ENCODE assay signal across 20 cellular contexts in genomic region chr20:46028110-46028509, GRCh38. TPM values are rescaled to one million over a fixed set of nuclear protein-coding genes. Genes with fewer than 3 reads are reported as not detected.
A peak's percentile ranks its signal among the peaks of the same experiment; 100 is the strongest.
DNase-seq lines count a peak whose midpoint lies in the region; ATAC-seq and TF ChIP-seq lines count a peak whose summit lies in the region.
"Had no signal": no experiment of that assay in that cellular context is flagged by ENCODE, and none has a peak within 500 bp of the region (broad histone marks: within the 10 kb centered on the region; RNA-seq: fewer than 3 reads in every experiment).

No MANE protein-coding gene starts in this region.

- H3K27ac ChIP-seq in SK-N-SH (ENCODE audit: low read depth in 2 of 2, low read length in 1 of 2) (no peak overlapping the region), dorsolateral prefrontal cortex (peak overlapping the region in 34 of 59 donors; percentile 2 to 94 (median 86))
- H3K27ac ChIP-seq: 22Rv1, A549, C4-2B had no signal

- no peak for TF ChIP-seq RAD21 in SK-N-SH (IDR thresholded peaks at IDR 0.05; ENCODE audit: low read length)

- peaks cover 49% of the 10 kb centered on the region for H3K27me3 Mint-ChIP-seq in activated CD4-positive, alpha-beta T cell treated with anti-CD3 and anti-CD28 coated beads for 36 hours

- no peak overlapping the region for H3K27ac Mint-ChIP-seq in activated CD4-positive, alpha-beta T cell treated with anti-CD3 and anti-CD28 coated beads for 36 hours
- H3K27ac Mint-ChIP-seq: CD4-positive, alpha-beta T cell; H9 had no signal

- H3K4me3 ChIP-seq in SK-N-SH (ENCODE audit: low read depth in 2 of 2, low read length in 1 of 2): no peak overlapping the region
- H3K4me3 ChIP-seq in dorsolateral prefrontal cortex: peak overlapping the region in 3 of 59 donors; percentile 58 to 71 (median 64)
- H3K4me3 ChIP-seq: A549 had no signal

- TF ChIP-seq EP300 in SK-N-SH (IDR thresholded peaks at IDR 0.05; ENCODE audit: borderline replicate concordance in 1 of 2, low read depth in 1 of 2, low read length in 1 of 2): no peak

- intact Hi-C loops in dorsolateral prefrontal cortex (cut with DNase I): no loop called here
- intact Hi-C loops in activated CD4-positive, alpha-beta T cell treated with anti-CD3 and anti-CD28 coated beads for 36 hours (cut with DNase I, micrococcal nuclease): no loop called here

- H2AFZ ChIP-seq in SK-N-SH (ENCODE audit: low read depth): no peak overlapping the region

- H4K20me1 ChIP-seq in SK-N-SH (ENCODE audit: insufficient read depth): peaks cover 13% of the 10 kb centered on the region

- H3K79me2 ChIP-seq in SK-N-SH (ENCODE audit: insufficient read depth): no peaks in the 10 kb centered on the region

- H3K27me3 ChIP-seq in SK-N-SH (ENCODE audit: insufficient read depth): peaks cover 40% of the 10 kb centered on the region
- peaks cover 0 to 70% (median 33%) of the 10 kb centered on the region in 45 donors for H3K27me3 ChIP-seq in dorsolateral prefrontal cortex

- POLR2A ChIA-PET in SK-N-SH (lab: Yijun Ruan, JAX): no interaction called here
- POLR2A ChIA-PET in activated CD4-positive, alpha-beta T cell treated with anti-CD3 and anti-CD28 coated beads for 36 hours (lab: Charles Lee): no interaction called here

- H3K36me3 Mint-ChIP-seq in activated CD4-positive, alpha-beta T cell treated with anti-CD3 and anti-CD28 coated beads for 36 hours (ENCODE audit: low read depth): no peaks in the 10 kb centered on the region

- no peaks in the 10 kb centered on the region for H3K36me3 ChIP-seq in SK-N-SH (replicated peaks in 1 of 2; ENCODE audit: control insufficient read depth in 1 of 2, insufficient read depth in 2 of 2, low read length in 1 of 2)

- no peaks in the 10 kb centered on the region for H3K9me2 ChIP-seq in SK-N-SH

- CTCF ChIA-PET in SK-N-SH (lab: Yijun Ruan, JAX): interaction anchor here (0.7 to 4.9 kb wide), 5 partner anchors 14 to 384 kb away, joined by 3 to 43 read pairs (median 4); no protein-coding TSS in a partner anchor
- CTCF ChIA-PET in activated CD4-positive, alpha-beta T cell treated with anti-CD3 and anti-CD28 coated beads for 36 hours (lab: Charles Lee): interaction anchor here (1.5 kb wide), 1 partner anchor 147 kb away, joined by 3 read pairs; no protein-coding TSS in a partner anchor

- TF ChIP-seq CTCF in SK-N-SH (IDR thresholded peaks at IDR 0.05): no peak
- TF ChIP-seq CTCF in dorsolateral prefrontal cortex (IDR thresholded peaks at IDR 0.05 in 54 of 56, conservative IDR thresholded peaks at IDR 0.05 in 2 of 56; ENCODE audit: low read depth in 1 of 56, partially characterized antibody in 56 of 56): no peak

- no peaks in the 10 kb centered on the region for H3K9me3 Mint-ChIP-seq in activated CD4-positive, alpha-beta T cell treated with anti-CD3 and anti-CD28 coated beads for 36 hours (ENCODE audit: low read depth)
- H3K9me3 Mint-ChIP-seq: CD4-positive, alpha-beta T cell had no signal

- no peak overlapping the region for H3K4me2 ChIP-seq in SK-N-SH
- H3K4me2 ChIP-seq: A549 had no signal

- H3K9me3 ChIP-seq in SK-N-SH: no peaks in the 10 kb centered on the region
- H3K9me3 ChIP-seq: A549, Caco-2 had no signal

- DNase-seq in SK-N-SH: no peak
- DNase-seq in SK-N-DZ (ENCODE audit: low spot score): peak; percentile 68
- DNase-seq in dorsolateral prefrontal cortex: no peak
- DNase-seq in retina: peak; percentile 32
- no peak for DNase-seq in activated CD4-positive, alpha-beta T cell treated with anti-CD3 and anti-CD28 coated beads for 36 hours
- no peak for DNase-seq in kidney glomerular epithelial cell (lab: John Stamatoyannopoulos, UW)
- no peak for DNase-seq in HT-29 (ENCODE audit: low spot score)
- DNase-seq: AML-193; CD4-positive, alpha-beta T cell; DMS 273 treated with DMSO at 0.1 percent for 48 hours; DMS53; DND-41; EL; H9 had no signal

- ATAC-seq in SK-N-SH treated with all-trans-retinoic acid at 6 μM for 48 hours: no peak
- no peak for ATAC-seq in activated CD4-positive, alpha-beta T cell treated with anti-CD3 and anti-CD28 coated beads for 36 hours
- ATAC-seq: A549 had no signal

- H3F3A ChIP-seq in SK-N-SH (replicated peaks; ENCODE audit: insufficient read depth): no peaks in the 10 kb centered on the region

- 62% methylated on average over 5 of the region's 7 CpGs for WGBS in SK-N-SH (ENCODE audit: low lambda C conversion rate)

- H3K4me1 Mint-ChIP-seq in activated CD4-positive, alpha-beta T cell treated with anti-CD3 and anti-CD28 coated beads for 36 hours: peaks cover 2% of the 10 kb centered on the region

- no peak overlapping the region for H3K9ac ChIP-seq in SK-N-SH

- no peak overlapping the region for H3K4me3 Mint-ChIP-seq in activated CD4-positive, alpha-beta T cell treated with anti-CD3 and anti-CD28 coated beads for 36 hours
- H3K4me3 Mint-ChIP-seq: CD4-positive, alpha-beta T cell; H9 had no signal

- H3K4me1 ChIP-seq in SK-N-SH (ENCODE audit: control insufficient read depth in 1 of 2, insufficient read depth in 2 of 2, low read depth in 1 of 2, low read length in 1 of 2): peaks cover 0 to 11% of the 10 kb centered on the region in 2 experiments; a peak in 1 of 4 replicates
- H3K4me1 ChIP-seq: A549, Caco-2 had no signal

TF ChIP-seq in SK-N-SH, 30 proteins besides CTCF, POLR2A, EP300 and RAD21 (continues in another document):
- no peak for TF ChIP-seq JUND (IDR thresholded peaks at IDR 0.05)

TF ChIP-seq in SK-N-SH treated with all-trans-retinoic acid at 6 μM for 48 hours, 23 proteins besides CTCF, POLR2A, EP300 and RAD21:
- TF ChIP-seq ZNF565 (CRISPR knock-in tag; conservative IDR thresholded peaks at IDR 0.05; ENCODE audit: low read depth): no peak
- no peak for TF ChIP-seq ISL1 (CRISPR knock-in tag; IDR thresholded peaks at IDR 0.05)
- no peak for TF ChIP-seq ZFP3 (CRISPR knock-in tag; IDR thresholded peaks at IDR 0.05)
- TF ChIP-seq OSR1 (CRISPR knock-in tag; IDR thresholded peaks at IDR 0.05): no peak
- TF ChIP-seq POU6F1 (CRISPR knock-in tag; IDR thresholded peaks at IDR 0.05; ENCODE audit: borderline replicate concordance, low read depth): no peak
- TF ChIP-seq CSRNP3 (CRISPR knock-in tag; IDR thresholded peaks at IDR 0.05): no peak
- TF ChIP-seq ESRRG (CRISPR knock-in tag; IDR thresholded peaks at IDR 0.05): no peak

RNA-seq across cellular contexts. Expression of gene SLC12A5, which starts 0.9 kb away (rescaled TPM):
- 8.5 and 19.9 TPM in 2 replicates for polyA plus RNA-seq in SK-N-SH (2012; rRNA removed)
- 12.5 and 13.7 TPM in 2 replicates for polyA plus RNA-seq in SK-N-SH (2012; cell fraction: cytosol; rRNA removed)
- polyA plus RNA-seq in SK-N-SH (2012; cell fraction: nucleus; rRNA removed): 10.6 and 12.8 TPM in 2 replicates
- 0.52 and 0.55 TPM in 2 replicates for polyA plus RNA-seq in SK-N-DZ (2014; cell fraction: cytosol; rRNA removed)
- polyA plus RNA-seq in SK-N-DZ (2014; cell fraction: nucleus; rRNA removed): 4.7 and 9.5 TPM in 2 replicates
- total RNA-seq in dorsolateral prefrontal cortex: 100 to 1,000 TPM in 119 of 120 experiments, 10 to 100 TPM in 1; 95.7 to 439 (median 309) TPM
- total RNA-seq in activated CD4-positive, alpha-beta T cell treated with anti-CD3 and anti-CD28 coated beads for 36 hours: under 1 TPM; 0.49 to 0.73 TPM
- total RNA-seq in HT-29 (2014; rRNA removed; shearing (Covaris generic)): not detected in 2 replicates

RNA-seq across cellular contexts. Expression of gene MMP9, which starts 19.4 kb away (rescaled TPM):
- 0.18 and 0.23 TPM in 2 replicates for polyA plus RNA-seq in SK-N-SH (2012; rRNA removed)
- polyA plus RNA-seq in SK-N-SH (2012; cell fraction: cytosol; rRNA removed): 0.09 and 0.12 TPM in 2 replicates
- 0.42 and 0.46 TPM in 2 replicates for polyA plus RNA-seq in SK-N-SH (2012; cell fraction: nucleus; rRNA removed)
- 0.26 TPM in 1 of 2 replicates, not detected in the other for polyA plus RNA-seq in SK-N-DZ (2014; cell fraction: cytosol; rRNA removed)
- polyA plus RNA-seq in SK-N-DZ (2014; cell fraction: nucleus; rRNA removed): not detected in 2 replicates
- 10 to 100 TPM in 1 of 120 experiments, 1 to 10 TPM in 34, under 1 TPM in 42, not detected in 43; 0.17 to 18.4 (median 0.84) TPM for total RNA-seq in dorsolateral prefrontal cortex
- total RNA-seq in activated CD4-positive, alpha-beta T cell treated with anti-CD3 and anti-CD28 coated beads for 36 hours: not detected
- total RNA-seq in HT-29 (2014; rRNA removed; shearing (Covaris generic)): not detected in 2 replicates
- polyA plus RNA-seq: BJ had no signal

RNA-seq across cellular contexts. Expression of gene ZNF335, which starts 56.1 kb away (rescaled TPM):
- 8.5 and 11.7 TPM in 2 replicates for polyA plus RNA-seq in SK-N-SH (2012; rRNA removed)
- 3.0 and 4.5 TPM in 2 replicates for polyA plus RNA-seq in SK-N-SH (2012; cell fraction: cytosol; rRNA removed)
- 47.8 and 52.8 TPM in 2 replicates for polyA plus RNA-seq in SK-N-SH (2012; cell fraction: nucleus; rRNA removed)
- polyA plus RNA-seq in SK-N-DZ (2014; cell fraction: cytosol; rRNA removed): 14.4 and 15.1 TPM in 2 replicates
- polyA plus RNA-seq in SK-N-DZ (2014; cell fraction: nucleus; rRNA removed): 33.7 and 53.1 TPM in 2 replicates
- total RNA-seq in dorsolateral prefrontal cortex: 10 to 100 TPM; 20.9 to 40.0 (median 26.7) TPM
- 10 to 100 TPM; 27.4 to 28.9 TPM for total RNA-seq in activated CD4-positive, alpha-beta T cell treated with anti-CD3 and anti-CD28 coated beads for 36 hours
- 39.2 and 44.8 TPM in 2 replicates for total RNA-seq in HT-29 (2014; rRNA removed; shearing (Covaris generic))

Comparison
In these comparisons a context has a peak if more than half of its experiments do, and no peak if none do; other contexts are left out.
1. DNase-seq: peak in SK-N-DZ (single experiment) and retina (single experiment); none in SK-N-SH (single experiment), dorsolateral prefrontal cortex (0 of 10), activated CD4-positive, alpha-beta T cell treated with anti-CD3 and anti-CD28 coated beads for 36 hours (single experiment), kidney glomerular epithelial cell (single experiment) and HT-29 (single experiment).
2. H3K27ac ChIP-seq: peak in dorsolateral prefrontal cortex (34 of 59); none in SK-N-SH (0 of 2).
3. RNA of gene SLC12A5, which starts 0.9 kb away (total RNA-seq): 95.7 to 439 TPM in dorsolateral prefrontal cortex; 0.49 to 0.73 TPM in activated CD4-positive, alpha-beta T cell treated with anti-CD3 and anti-CD28 coated beads for 36 hours and not detected in HT-29; every median in the first group is over 10 times any median in the second.